Comparison of ENCODE assay signal across 2 cellular contexts in genomic region chr16:84098939-84099338, GRCh38.
TF ChIP-seq lines count a peak whose summit lies in the region.

No MANE protein-coding gene starts in this region.

TF ChIP-seq in SK-N-SH, 30 proteins besides CTCF, POLR2A, EP300 and RAD21 (continued from another document):
- TF ChIP-seq SMC3 (IDR thresholded peaks at IDR 0.05; ENCODE audit: low read depth, low read length) = no peak
- TF ChIP-seq MEF2A (IDR thresholded peaks at IDR 0.05; ENCODE audit: borderline replicate concordance, low read depth) = no peak
- no peak for TF ChIP-seq USF1 (IDR thresholded peaks at IDR 0.05; ENCODE audit: borderline replicate concordance, low read depth)
- TF ChIP-seq GABPA (IDR thresholded peaks at IDR 0.05; ENCODE audit: low read depth) = no peak
- TF ChIP-seq FOSL2 (IDR thresholded peaks at IDR 0.05; ENCODE audit: borderline replicate concordance, low read depth) = no peak
- TF ChIP-seq EZH2phosphoT487 (IDR thresholded peaks at IDR 0.05; ENCODE audit: borderline replicate concordance, low read depth) = no peak

TF ChIP-seq in SK-N-SH treated with all-trans-retinoic acid at 6 μM for 48 hours, 23 proteins besides CTCF, POLR2A, EP300 and RAD21 (continued from another document):
- TF ChIP-seq CREB5 (CRISPR knock-in tag; IDR thresholded peaks at IDR 0.05; ENCODE audit: low read depth) (no peak), PPARA (CRISPR knock-in tag; IDR thresholded peaks at IDR 0.05; ENCODE audit: borderline replicate concordance) (no peak), ZNF70 (CRISPR knock-in tag; IDR thresholded peaks at IDR 0.05) (no peak), BACH2 (CRISPR knock-in tag; IDR thresholded peaks at IDR 0.05; ENCODE audit: borderline replicate concordance) (no peak), ZNF8 (CRISPR knock-in tag; IDR thresholded peaks at IDR 0.05) (no peak), ESRRG (CRISPR knock-in tag; IDR thresholded peaks at IDR 0.05) (no peak), POU6F1 (CRISPR knock-in tag; IDR thresholded peaks at IDR 0.05; ENCODE audit: borderline replicate concordance, low read depth) (no peak), CSDC2 (CRISPR knock-in tag; IDR thresholded peaks at IDR 0.05) (no peak), GLIS3 (CRISPR knock-in tag; IDR thresholded peaks at IDR 0.05) (no peak), ZC3H10 (CRISPR knock-in tag; IDR thresholded peaks at IDR 0.05) (no peak), PATZ1 (CRISPR knock-in tag; IDR thresholded peaks at IDR 0.05; ENCODE audit: borderline replicate concordance) (no peak), SNAI2 (CRISPR knock-in tag; IDR thresholded peaks at IDR 0.05) (no peak)
- TF ChIP-seq, protein P1, sequence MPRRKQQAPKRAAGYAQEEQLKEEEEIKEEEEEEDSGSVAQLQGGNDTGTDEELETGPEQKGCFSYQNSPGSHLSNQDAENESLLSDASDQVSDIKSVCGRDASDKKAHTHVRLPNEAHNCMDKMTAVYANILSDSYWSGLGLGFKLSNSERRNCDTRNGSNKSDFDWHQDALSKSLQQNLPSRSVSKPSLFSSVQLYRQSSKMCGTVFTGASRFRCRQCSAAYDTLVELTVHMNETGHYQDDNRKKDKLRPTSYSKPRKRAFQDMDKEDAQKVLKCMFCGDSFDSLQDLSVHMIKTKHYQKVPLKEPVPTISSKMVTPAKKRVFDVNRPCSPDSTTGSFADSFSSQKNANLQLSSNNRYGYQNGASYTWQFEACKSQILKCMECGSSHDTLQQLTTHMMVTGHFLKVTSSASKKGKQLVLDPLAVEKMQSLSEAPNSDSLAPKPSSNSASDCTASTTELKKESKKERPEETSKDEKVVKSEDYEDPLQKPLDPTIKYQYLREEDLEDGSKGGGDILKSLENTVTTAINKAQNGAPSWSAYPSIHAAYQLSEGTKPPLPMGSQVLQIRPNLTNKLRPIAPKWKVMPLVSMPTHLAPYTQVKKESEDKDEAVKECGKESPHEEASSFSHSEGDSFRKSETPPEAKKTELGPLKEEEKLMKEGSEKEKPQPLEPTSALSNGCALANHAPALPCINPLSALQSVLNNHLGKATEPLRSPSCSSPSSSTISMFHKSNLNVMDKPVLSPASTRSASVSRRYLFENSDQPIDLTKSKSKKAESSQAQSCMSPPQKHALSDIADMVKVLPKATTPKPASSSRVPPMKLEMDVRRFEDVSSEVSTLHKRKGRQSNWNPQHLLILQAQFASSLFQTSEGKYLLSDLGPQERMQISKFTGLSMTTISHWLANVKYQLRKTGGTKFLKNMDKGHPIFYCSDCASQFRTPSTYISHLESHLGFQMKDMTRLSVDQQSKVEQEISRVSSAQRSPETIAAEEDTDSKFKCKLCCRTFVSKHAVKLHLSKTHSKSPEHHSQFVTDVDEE (CRISPR knock-in tag; IDR thresholded peaks at IDR 0.05) = no peak
- TF ChIP-seq, protein P2, sequence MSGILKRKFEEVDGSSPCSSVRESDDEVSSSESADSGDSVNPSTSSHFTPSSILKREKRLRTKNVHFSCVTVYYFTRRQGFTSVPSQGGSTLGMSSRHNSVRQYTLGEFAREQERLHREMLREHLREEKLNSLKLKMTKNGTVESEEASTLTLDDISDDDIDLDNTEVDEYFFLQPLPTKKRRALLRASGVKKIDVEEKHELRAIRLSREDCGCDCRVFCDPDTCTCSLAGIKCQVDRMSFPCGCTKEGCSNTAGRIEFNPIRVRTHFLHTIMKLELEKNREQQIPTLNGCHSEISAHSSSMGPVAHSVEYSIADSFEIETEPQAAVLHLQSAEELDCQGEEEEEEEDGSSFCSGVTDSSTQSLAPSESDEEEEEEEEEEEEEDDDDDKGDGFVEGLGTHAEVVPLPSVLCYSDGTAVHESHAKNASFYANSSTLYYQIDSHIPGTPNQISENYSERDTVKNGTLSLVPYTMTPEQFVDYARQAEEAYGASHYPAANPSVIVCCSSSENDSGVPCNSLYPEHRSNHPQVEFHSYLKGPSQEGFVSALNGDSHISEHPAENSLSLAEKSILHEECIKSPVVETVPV (CRISPR knock-in tag; IDR thresholded peaks at IDR 0.05) = no peak
TF ChIP-seq in SK-N-SH treated with all-trans-retinoic acid at 6 μM for 48 hours: peak in this region for 0.
